In genomic region chr20:58420798-58421496, GRCh38 we compare ENCODE assay signal across 12 cellular contexts. TPM values are rescaled to one million over a fixed set of nuclear protein-coding genes. Genes with fewer than 3 reads are reported as not detected.
DNase-seq lines count a peak whose midpoint lies in the region; ATAC-seq and TF ChIP-seq lines count a peak whose summit lies in the region.
"Had no signal": no experiment of that assay in that cellular context is flagged by ENCODE, and none has a peak within 500 bp of the region (broad histone marks: within the 10 kb centered on the region; RNA-seq: fewer than 3 reads in every experiment).

No MANE protein-coding gene starts in this region.

- H3K36me3 Mint-ChIP-seq in type B pancreatic cell: peaks cover 19% of the 10 kb centered on the region

- no peaks in the 10 kb centered on the region for H3K27me3 ChIP-seq in H7 (ENCODE audit: control insufficient read depth, insufficient read depth, low read length)
- H3K27me3 ChIP-seq: gastroesophageal sphincter, ovary had no signal

- no peaks in the 10 kb centered on the region for H3K9me3 Mint-ChIP-seq in type B pancreatic cell
- H3K9me3 Mint-ChIP-seq: activated T-cell treated with anti-CD3 and anti-CD28 coated beads, Interleukin-2, amount 50 U/mL, for 4 hours had no signal

- H3K27me3 Mint-ChIP-seq in type B pancreatic cell: no peaks in the 10 kb centered on the region

- peaks cover 24% of the 10 kb centered on the region for H3K4me1 Mint-ChIP-seq in type B pancreatic cell (ENCODE audit: unreplicated experiment)

- H3K27ac Mint-ChIP-seq in type B pancreatic cell: no peak overlapping the region

- H3K4me3 Mint-ChIP-seq in type B pancreatic cell: no peak overlapping the region
- H3K4me3 Mint-ChIP-seq: activated T-cell treated with anti-CD3 and anti-CD28 coated beads, Interleukin-2, amount 50 U/mL, for 4 hours had no signal

- H3K36me3 ChIP-seq in H7 (replicated peaks; ENCODE audit: control insufficient read depth, insufficient read depth, low read length): peaks cover 1% of the 10 kb centered on the region; the same call in 1 of the 2 replicates
- H3K36me3 ChIP-seq: ovary had no signal

- peak; percentile 85 for DNase-seq in AG20443 (ENCODE audit: low spot score)
- peak; percentile 45 for DNase-seq in HS-27A (ENCODE audit: low read depth)
- DNase-seq in astrocyte of the cerebellum (ENCODE audit: low read depth): peak; percentile 4
- peak; percentile 77 for DNase-seq in kidney tubule cell (ENCODE audit: low spot score)
- DNase-seq in type B pancreatic cell (ENCODE audit: extremely low spot score, unreplicated experiment): no peak
- DNase-seq in H7: no peak
- no peak for DNase-seq in SKM-1 treated with dmso at 0.1 percent for 144 hours (lab: John Stamatoyannopoulos, UW; ENCODE audit: unreplicated experiment)
- DNase-seq: activated T-cell treated with anti-CD3 and anti-CD28 coated beads, Interleukin-2, amount 50 U/mL, for 4 hours; NCI-H2029; ovary had no signal

- ATAC-seq in HG02623 (IDR thresholded peaks at IDR 0.05; ENCODE audit: unreplicated experiment): no peak
- ATAC-seq: activated T-cell treated with anti-CD3 and anti-CD28 coated beads, Interleukin-2, amount 50 U/mL, for 4 hours; gastroesophageal sphincter had no signal

- in situ Hi-C loops in astrocyte of the cerebellum (cut with HindIII; ENCODE audit: low sequenced_read_pairs): no loop called here

- TF ChIP-seq CTCF in astrocyte of the cerebellum (IDR thresholded peaks at IDR 0.05; ENCODE audit: low read depth, low read length, missing control alignments): no peak
- TF ChIP-seq CTCF in type B pancreatic cell (conservative IDR thresholded peaks at IDR 0.05): no peak

- H3K4me3 ChIP-seq in astrocyte of the cerebellum (ENCODE audit: low read depth, low read length) (no peak overlapping the region), H7 (ENCODE audit: insufficient read depth, low read depth, low read length) (no peak overlapping the region)
- H3K4me3 ChIP-seq: gastroesophageal sphincter, ovary had no signal

RNA-seq across cellular contexts. Expression of gene VAPB, which starts 31.9 kb away (rescaled TPM):
- 58.9 and 62.6 TPM in 2 replicates for total RNA-seq in type B pancreatic cell (ENCODE audit: low replicate concordance)
- total RNA-seq in H7 (2014; rRNA removed; shearing (Covaris generic)): 14.0 and 19.9 TPM in 2 replicates

Comparison
In these comparisons a context has a peak if more than half of its experiments do, and no peak if none do; other contexts are left out.
1. DNase-seq: peak in AG20443 (single experiment), HS-27A (single experiment), astrocyte of the cerebellum (single experiment) and kidney tubule cell (single experiment); none in type B pancreatic cell (single experiment), H7 (single experiment) and SKM-1 treated with dmso at 0.1 percent for 144 hours (single experiment).